In the genomic region with DNA sequence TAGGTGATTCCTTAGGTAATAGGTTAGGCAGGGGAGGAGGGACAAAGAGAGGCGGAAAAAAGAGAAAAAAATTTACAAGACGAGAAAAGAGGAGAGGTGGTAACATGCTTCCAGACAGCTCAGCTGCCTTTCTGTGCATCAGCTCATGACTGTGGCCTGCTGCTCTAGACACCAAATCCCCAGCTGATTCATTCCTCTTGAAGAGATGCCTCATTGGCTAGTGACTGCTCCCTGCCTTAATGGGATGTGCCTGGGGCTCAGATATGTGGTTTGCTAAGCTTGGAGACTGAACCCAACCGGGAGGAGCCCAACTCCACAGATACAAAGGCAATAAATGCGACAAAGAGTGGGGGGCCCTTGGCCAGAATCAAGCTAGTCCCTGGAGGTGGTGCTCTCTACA, we compare ENCODE assay signal across 16 cellular contexts.
DNase-seq lines count a peak whose midpoint lies in the region; ATAC-seq and TF ChIP-seq lines count a peak whose summit lies in the region.
"Had no signal": no experiment of that assay in that cellular context is flagged by ENCODE, and none has a peak within 500 bp of the region (broad histone marks: within the 10 kb centered on the region; RNA-seq: fewer than 3 reads in every experiment).

No MANE protein-coding gene starts in this region.

- H3K9me3 Mint-ChIP-seq in brain, result no peaks in the 10 kb centered on the region
- H3K9me3 Mint-ChIP-seq: activated CD8-positive, alpha-beta T cell treated with anti-CD3 and anti-CD28 coated beads for 36 hours; immature natural killer cell; natural killer cell treated with Interleukin-12 subunit alpha and Interleukin-12 subunit beta and Interleukin-15 and Interleukin-18, amount 100 ng/mL, for 72 hours had no signal

- no peak for TF ChIP-seq POLR2A in stomach (IDR thresholded peaks at IDR 0.05)

- H3K36me3 Mint-ChIP-seq in brain, result no peaks in the 10 kb centered on the region
- H3K36me3 Mint-ChIP-seq: immature natural killer cell; natural killer cell treated with Interleukin-12 subunit alpha and Interleukin-12 subunit beta and Interleukin-15 and Interleukin-18, amount 100 ng/mL, for 72 hours had no signal

- H3K9me3 ChIP-seq in left ventricle myocardium inferior (replicated peaks), result no peaks in the 10 kb centered on the region
- no peaks in the 10 kb centered on the region for H3K9me3 ChIP-seq in stomach
- H3K9me3 ChIP-seq in BE2C, result no peaks in the 10 kb centered on the region
- H3K9me3 ChIP-seq: esophagus squamous epithelium, sigmoid colon, testis had no signal

- peaks cover 30% of the 10 kb centered on the region for H3K4me1 Mint-ChIP-seq in brain
- H3K4me1 Mint-ChIP-seq: immature natural killer cell had no signal

- no peak overlapping the region for H3K4me3 Mint-ChIP-seq in brain
- H3K4me3 Mint-ChIP-seq: activated CD8-positive, alpha-beta T cell treated with anti-CD3 and anti-CD28 coated beads for 36 hours; immature natural killer cell; natural killer cell treated with Interleukin-12 subunit alpha and Interleukin-12 subunit beta and Interleukin-15 and Interleukin-18, amount 100 ng/mL, for 72 hours had no signal

- no peak for TF ChIP-seq EP300 in stomach (IDR thresholded peaks at IDR 0.05)

- intact Hi-C loops in left ventricle myocardium inferior (cut with micrococcal nuclease) (no loop called here), stomach (cut with DNase I; ENCODE audit: low total_unique reads) (no loop called here)

- 75 to 97% (median 91%) methylated on average over 4 of the region's 4 CpGs for WGBS in stomach, 5 donors

- H3K4me3 ChIP-seq in HFF-Myc (replicated peaks; ENCODE audit: low read depth, low read length), result no peak overlapping the region
- no peak overlapping the region for H3K4me3 ChIP-seq in left ventricle myocardium inferior
- H3K4me3 ChIP-seq in stomach, result no peak overlapping the region
- H3K4me3 ChIP-seq in BE2C (ENCODE audit: low read depth, low read length), result no peak overlapping the region
- H3K4me3 ChIP-seq: esophagus squamous epithelium, sigmoid colon, testis had no signal

- ATAC-seq in GM19351 (IDR thresholded peaks at IDR 0.05; ENCODE audit: unreplicated experiment), result no peak
- ATAC-seq: activated CD8-positive, alpha-beta T cell treated with anti-CD3 and anti-CD28 coated beads for 36 hours; natural killer cell treated with Interleukin-12 subunit alpha and Interleukin-12 subunit beta and Interleukin-15 and Interleukin-18, amount 100 ng/mL, for 72 hours had no signal

- peak overlapping the region in 3 of 5 experiments; percentile 31 to 75 (median 60) for H3K27ac Mint-ChIP-seq in brain
- H3K27ac Mint-ChIP-seq: activated CD8-positive, alpha-beta T cell treated with anti-CD3 and anti-CD28 coated beads for 36 hours; immature natural killer cell; natural killer cell treated with Interleukin-12 subunit alpha and Interleukin-12 subunit beta and Interleukin-15 and Interleukin-18, amount 100 ng/mL, for 72 hours had no signal

- TF ChIP-seq CTCF in HFF-Myc (IDR thresholded peaks at IDR 0.05; ENCODE audit: low read depth, low read length, missing control alignments) (no peak), brain (conservative IDR thresholded peaks at IDR 0.05) (no peak), left ventricle myocardium inferior (IDR thresholded peaks at IDR 0.05; ENCODE audit: borderline replicate concordance) (no peak), stomach (IDR thresholded peaks at IDR 0.05) (no peak), BE2C (IDR thresholded peaks at IDR 0.05; ENCODE audit: low read depth, low read length) (no peak)

- H3K36me3 ChIP-seq in left ventricle myocardium inferior, result no peaks in the 10 kb centered on the region
- H3K36me3 ChIP-seq in stomach, result no peaks in the 10 kb centered on the region
- no peaks in the 10 kb centered on the region for H3K36me3 ChIP-seq in BE2C
- H3K36me3 ChIP-seq: esophagus squamous epithelium, sigmoid colon had no signal

- H3K27ac ChIP-seq in left ventricle myocardium inferior (replicated peaks) (peak overlapping the region; percentile 55), stomach (peak overlapping the region in 3 of 5 donors; percentile 31 to 53 (median 45))

- peaks cover 7% of the 10 kb centered on the region for H3K4me1 ChIP-seq in left ventricle myocardium inferior
- H3K4me1 ChIP-seq in stomach, result no peaks in the 10 kb centered on the region
- no peaks in the 10 kb centered on the region for H3K4me1 ChIP-seq in BE2C
- H3K4me1 ChIP-seq: sigmoid colon, testis had no signal

- peaks cover 7% of the 10 kb centered on the region for H3K27me3 Mint-ChIP-seq in brain

- DNase-seq in HFF-Myc (ENCODE audit: extremely low read depth, low read depth) (peak; percentile 83), left ventricle myocardium inferior (no peak), stomach (no peak), BE2C (no peak), SW480 (ENCODE audit: low spot score) (no peak)
- DNase-seq in NK-92 treated with Interleukin-12 subunit alpha and Interleukin-12 subunit beta, amount 100 ng/mL, for 24 hours (lab: John Stamatoyannopoulos, UW), result no peak
- DNase-seq: activated CD8-positive, alpha-beta T cell treated with anti-CD3 and anti-CD28 coated beads for 36 hours; activated effector memory CD4-positive, alpha-beta T cell treated with Interleukin-2 at 50 U/mL for 16 hours; Caco-2; esophagus squamous epithelium; immature natural killer cell; sigmoid colon; testis had no signal

- H3K27me3 ChIP-seq in left ventricle myocardium inferior (ENCODE audit: low read depth) (peaks cover 6% of the 10 kb centered on the region), stomach (no peaks in the 10 kb centered on the region), BE2C (peaks cover 7% of the 10 kb centered on the region)
- H3K27me3 ChIP-seq: esophagus squamous epithelium, sigmoid colon, testis had no signal
